In genomic region chr4:65943076-65943475, GRCh38 we compare ENCODE assay signal across 13 cellular contexts.
DNase-seq lines count a peak whose midpoint lies in the region; ATAC-seq and TF ChIP-seq lines count a peak whose summit lies in the region.
"Had no signal": no experiment of that assay in that cellular context is flagged by ENCODE, and none has a peak within 500 bp of the region (broad histone marks: within the 10 kb centered on the region; RNA-seq: fewer than 3 reads in every experiment).

No MANE protein-coding gene starts in this region.

- H3K36me3 ChIP-seq in A673 (ENCODE audit: insufficient read depth, low read length, poor library complexity, severe bottlenecking), result no peaks in the 10 kb centered on the region
- H3K36me3 ChIP-seq in hepatocyte (replicated peaks; ENCODE audit: insufficient read depth, low read depth), result no peaks in the 10 kb centered on the region

- TF ChIP-seq CTCF in A673 (conservative IDR thresholded peaks at IDR 0.05; ENCODE audit: low read depth, low read length), result no peak
- TF ChIP-seq CTCF in hepatocyte (IDR thresholded peaks at IDR 0.05; ENCODE audit: poor library complexity), result no peak

- no peaks in the 10 kb centered on the region for H3K36me3 Mint-ChIP-seq in stimulated activated effector memory CD8-positive, alpha-beta T cell treated with anti-CD3 and anti-CD28 coated beads, Interleukin-12 subunit alpha, Interleukin-12 subunit beta, amount 100 ng/mL, for 72 hours
- no peaks in the 10 kb centered on the region for H3K36me3 Mint-ChIP-seq in activated T-cell treated with anti-CD3 and anti-CD28 coated beads, Interleukin-2, amount 50 U/mL, for 24 hours (ENCODE audit: low read depth)
- no peaks in the 10 kb centered on the region for H3K36me3 Mint-ChIP-seq in activated CD4-positive, alpha-beta memory T cell treated with anti-CD3 and anti-CD28 coated beads for 36 hours
- H3K36me3 Mint-ChIP-seq: CD8-positive, alpha-beta T cell had no signal

- no peak overlapping the region for H2AFZ ChIP-seq in hepatocyte

- H3K4me2 ChIP-seq in hepatocyte, result no peak overlapping the region

- H4K20me1 ChIP-seq in hepatocyte (ENCODE audit: insufficient read depth, poor library complexity, severe bottlenecking), result no peaks in the 10 kb centered on the region

- POLR2A ChIA-PET in A673 (lab: Charles Lee; ENCODE audit: low non-redundant PET), result no interaction called here
- POLR2A ChIA-PET in activated CD4-positive, alpha-beta memory T cell treated with anti-CD3 and anti-CD28 coated beads for 36 hours (lab: Charles Lee), result no interaction called here

- CTCF ChIA-PET in A673 (lab: Charles Lee), result no interaction called here
- CTCF ChIA-PET in activated CD4-positive, alpha-beta memory T cell treated with anti-CD3 and anti-CD28 coated beads for 36 hours (lab: Charles Lee), result no interaction called here

- H3K4me1 Mint-ChIP-seq in stimulated activated effector memory CD8-positive, alpha-beta T cell treated with anti-CD3 and anti-CD28 coated beads, Interleukin-12 subunit alpha, Interleukin-12 subunit beta, amount 100 ng/mL, for 72 hours, result no peaks in the 10 kb centered on the region
- no peaks in the 10 kb centered on the region for H3K4me1 Mint-ChIP-seq in activated T-cell treated with anti-CD3 and anti-CD28 coated beads, Interleukin-2, amount 50 U/mL, for 24 hours (ENCODE audit: low read depth)
- H3K4me1 Mint-ChIP-seq in activated CD4-positive, alpha-beta memory T cell treated with anti-CD3 and anti-CD28 coated beads for 36 hours (ENCODE audit: low read depth), result no peaks in the 10 kb centered on the region

- peaks cover 6% of the 10 kb centered on the region for H3K4me1 ChIP-seq in A673 (ENCODE audit: insufficient read depth, low read length, poor library complexity, severe bottlenecking)
- H3K4me1 ChIP-seq in hepatocyte (ENCODE audit: insufficient read depth), result no peaks in the 10 kb centered on the region

- H3K79me2 ChIP-seq in hepatocyte, result no peaks in the 10 kb centered on the region

- ATAC-seq in stimulated activated effector memory CD8-positive, alpha-beta T cell treated with anti-CD3 and anti-CD28 coated beads, Interleukin-12 subunit alpha, Interleukin-12 subunit beta, amount 100 ng/mL, for 72 hours, result no peak
- ATAC-seq: CD8-positive, alpha-beta T cell; HCT116 had no signal

- H3K4me3 ChIP-seq in A673 (ENCODE audit: low read depth, low read length, poor library complexity, severe bottlenecking) (no peak overlapping the region), hepatocyte (no peak overlapping the region)

- intact Hi-C loops in A673 (cut with micrococcal nuclease; ENCODE audit: unreplicated experiment), result no loop called here
- intact Hi-C loops in activated CD4-positive, alpha-beta memory T cell treated with anti-CD3 and anti-CD28 coated beads for 36 hours (cut with micrococcal nuclease), result no loop called here

- no peaks in the 10 kb centered on the region for H3K9me2 ChIP-seq in hepatocyte (replicated peaks; ENCODE audit: insufficient read depth)

- H3K27ac ChIP-seq in A673 (ENCODE audit: low read depth, low read length, poor library complexity, severe bottlenecking), result no peak overlapping the region
- no peak overlapping the region for H3K27ac ChIP-seq in hepatocyte

- WGBS in hepatocyte (ENCODE audit: low lambda C conversion rate, missing lambda C conversion rate), result 57% methylated on average over 2 of the region's 2 CpGs

- H3K4me3 Mint-ChIP-seq in stimulated activated effector memory CD8-positive, alpha-beta T cell treated with anti-CD3 and anti-CD28 coated beads, Interleukin-12 subunit alpha, Interleukin-12 subunit beta, amount 100 ng/mL, for 72 hours, result no peak overlapping the region
- no peak overlapping the region for H3K4me3 Mint-ChIP-seq in activated T-cell treated with anti-CD3 and anti-CD28 coated beads, Interleukin-2, amount 50 U/mL, for 24 hours
- H3K4me3 Mint-ChIP-seq in activated CD4-positive, alpha-beta memory T cell treated with anti-CD3 and anti-CD28 coated beads for 36 hours, result no peak overlapping the region
- H3K4me3 Mint-ChIP-seq: CD8-positive, alpha-beta T cell had no signal

- H3K27me3 ChIP-seq in A673 (replicated peaks; ENCODE audit: insufficient read depth, low read depth, low read length, poor library complexity) (no peaks in the 10 kb centered on the region), hepatocyte (no peaks in the 10 kb centered on the region)

- BruUV-seq in A673 (replicated peaks; lab: Mats Ljungman, UMichigan), result no TSS peak

- H3K9me3 Mint-ChIP-seq in stimulated activated effector memory CD8-positive, alpha-beta T cell treated with anti-CD3 and anti-CD28 coated beads, Interleukin-12 subunit alpha, Interleukin-12 subunit beta, amount 100 ng/mL, for 72 hours, result peaks cover 3% of the 10 kb centered on the region
- peaks cover under 1% of the 10 kb centered on the region for H3K9me3 Mint-ChIP-seq in activated T-cell treated with anti-CD3 and anti-CD28 coated beads, Interleukin-2, amount 50 U/mL, for 24 hours
- no peaks in the 10 kb centered on the region for H3K9me3 Mint-ChIP-seq in activated CD4-positive, alpha-beta memory T cell treated with anti-CD3 and anti-CD28 coated beads for 36 hours

- H3K9me3 ChIP-seq in A673 (ENCODE audit: low read depth, low read length, poor library complexity, severe bottlenecking) (no peaks in the 10 kb centered on the region), hepatocyte (ENCODE audit: low read depth) (no peaks in the 10 kb centered on the region)

- H3K27me3 Mint-ChIP-seq in activated T-cell treated with anti-CD3 and anti-CD28 coated beads, Interleukin-2, amount 50 U/mL, for 24 hours, result no peaks in the 10 kb centered on the region
- H3K27me3 Mint-ChIP-seq in activated CD4-positive, alpha-beta memory T cell treated with anti-CD3 and anti-CD28 coated beads for 36 hours, result no peaks in the 10 kb centered on the region

- peak; percentile 57 for DNase-seq in A673 (ENCODE audit: low spot score)
- DNase-seq in HK-2 (ENCODE audit: unreplicated experiment), result peak; percentile 24
- peak; percentile 21 for DNase-seq in SW480 (ENCODE audit: low spot score)
- peak; percentile 19 for DNase-seq in hepatocyte (ENCODE audit: low spot score)
- no peak for DNase-seq in stimulated activated effector memory CD8-positive, alpha-beta T cell treated with anti-CD3 and anti-CD28 coated beads, Interleukin-12 subunit alpha, Interleukin-12 subunit beta, amount 100 ng/mL, for 72 hours (ENCODE audit: low spot score in 2 of 2)
- no peak for DNase-seq in activated T-cell treated with anti-CD3 and anti-CD28 coated beads, Interleukin-2, amount 50 U/mL, for 24 hours
- DNase-seq in GM19238 (ENCODE audit: insufficient read length, low spot score), result no peak
- no peak for DNase-seq in activated CD4-positive, alpha-beta memory T cell treated with anti-CD3 and anti-CD28 coated beads for 36 hours
- DNase-seq: activated naive CD4-positive, alpha-beta T cell treated with Interleukin-2 at 50 U/mL for 16 hours; CD8-positive, alpha-beta T cell; IMR-90; stimulated activated CD4-positive, alpha-beta T cell treated with anti-CD3 and anti-CD28 coated beads, Interleukin-1b, Interleukin-23, amount 100 ng/mL, for 48 hours had no signal

- H3K27ac Mint-ChIP-seq in stimulated activated effector memory CD8-positive, alpha-beta T cell treated with anti-CD3 and anti-CD28 coated beads, Interleukin-12 subunit alpha, Interleukin-12 subunit beta, amount 100 ng/mL, for 72 hours, result no peak overlapping the region
- no peak overlapping the region for H3K27ac Mint-ChIP-seq in activated T-cell treated with anti-CD3 and anti-CD28 coated beads, Interleukin-2, amount 50 U/mL, for 24 hours
- no peak overlapping the region for H3K27ac Mint-ChIP-seq in activated CD4-positive, alpha-beta memory T cell treated with anti-CD3 and anti-CD28 coated beads for 36 hours
- H3K27ac Mint-ChIP-seq: CD8-positive, alpha-beta T cell had no signal

Comparison
In these comparisons a context has a peak if more than half of its experiments do, and no peak if none do; other contexts are left out.
1. DNase-seq: peak in A673 (single experiment), HK-2 (single experiment), SW480 (single experiment) and hepatocyte (single experiment); none in stimulated activated effector memory CD8-positive, alpha-beta T cell treated with anti-CD3 and anti-CD28 coated beads, Interleukin-12 subunit alpha, Interleukin-12 subunit beta, amount 100 ng/mL, for 72 hours (0 of 2), activated T-cell treated with anti-CD3 and anti-CD28 coated beads, Interleukin-2, amount 50 U/mL, for 24 hours (single experiment), GM19238 (single experiment) and activated CD4-positive, alpha-beta memory T cell treated with anti-CD3 and anti-CD28 coated beads for 36 hours (single experiment).